In the genomic region with DNA sequence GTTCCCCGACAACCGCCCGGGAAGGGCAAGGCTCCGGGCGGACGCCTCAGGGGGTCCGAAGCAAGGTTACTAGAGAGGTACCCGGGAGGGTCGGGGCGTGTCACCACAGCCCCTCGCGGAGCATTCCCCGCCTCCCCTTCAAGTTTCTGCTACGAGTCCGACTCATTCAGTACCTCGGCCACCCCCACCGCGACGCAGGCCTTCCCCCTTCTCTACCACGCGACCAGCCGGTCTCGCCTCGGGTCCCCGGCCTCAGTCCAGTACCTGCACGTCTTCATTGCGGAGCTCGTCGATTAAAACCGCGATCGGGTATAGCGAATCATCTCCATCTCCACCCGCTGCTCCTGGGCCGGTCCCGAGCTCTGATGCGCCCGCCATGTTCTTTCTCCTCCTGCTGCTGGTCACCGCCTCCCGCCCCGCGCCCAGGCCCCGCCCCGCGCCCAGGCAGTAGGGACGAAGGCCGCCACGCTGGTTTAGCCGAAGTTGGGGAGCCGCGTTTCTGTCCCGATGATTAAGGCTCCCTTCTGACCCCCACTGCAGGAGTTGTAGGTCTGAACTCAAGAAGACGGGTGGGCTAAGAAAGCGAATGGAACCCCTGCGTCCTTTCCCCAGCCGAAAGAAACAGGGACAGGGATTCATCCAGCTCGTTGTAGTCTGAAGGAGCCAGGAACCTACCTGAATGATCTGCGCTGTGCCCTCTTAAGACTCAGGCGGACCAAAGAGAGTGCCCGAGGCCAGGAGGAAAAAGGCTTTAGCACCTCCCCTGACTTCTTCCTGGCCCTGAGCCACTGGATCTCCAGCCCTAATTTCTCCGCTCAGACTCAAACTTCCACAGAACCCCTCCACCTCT, we compare ENCODE assay signal across 8 cellular contexts. TPM values are rescaled to one million over a fixed set of nuclear protein-coding genes. Genes with fewer than 3 reads are reported as not detected.
A peak's percentile ranks its signal among the peaks of the same experiment; 100 is the strongest.
DNase-seq lines count a peak whose midpoint lies in the region; ATAC-seq and TF ChIP-seq lines count a peak whose summit lies in the region.

Gene PPP2R1B (minus strand): TSS at position 406 of the 850 bp plus-strand sequence. CDS start 28 bp downstream, at position 378.

- peak within 1 kb of the TSS; percentile 88 for H3K9ac ChIP-seq in muscle layer of colon (ENCODE audit: low read length)

- H3K27me3 ChIP-seq in PC-9 (ENCODE audit: insufficient read depth, low read depth) (no peaks in the 10 kb centered on the region), muscle layer of colon (ENCODE audit: control insufficient read depth in 1 of 2, insufficient read depth in 2 of 2, low read length in 2 of 2) (no peaks in the 10 kb centered on the region)

- H3K4me2 ChIP-seq in PC-9 = peak within 1 kb of the TSS; percentile 91

- H3K4me1 ChIP-seq in PC-9 (replicated peaks; ENCODE audit: insufficient read depth) = peaks cover 27% of the 10 kb centered on the region
- H3K4me1 ChIP-seq in muscle layer of colon (ENCODE audit: insufficient read depth, low read length) = peaks cover 21% of the 10 kb centered on the region

- H4K20me1 ChIP-seq in PC-9 (ENCODE audit: insufficient read depth) = 0 out of 2 replicates have a peak, but pooled peaks cover 8% of the 10 kb centered on the region

- H3K4me3 ChIP-seq in PC-9 (peak within 1 kb of the TSS; percentile 66), muscle layer of colon (ENCODE audit: low read depth in 1 of 2, low read length in 2 of 2) (peak within 1 kb of the TSS; percentile 76 to 89)

- peaks cover 38% of the 10 kb centered on the region for H3K79me2 ChIP-seq in PC-9 (ENCODE audit: low read depth)

- H3K4me1 Mint-ChIP-seq in activated T-cell treated with anti-CD3 and anti-CD28 coated beads, Interleukin-2, amount 50 U/mL, for 4 hours (ENCODE audit: low read depth) = peaks cover 33% of the 10 kb centered on the region

- H3K9me3 ChIP-seq in PC-9 (ENCODE audit: insufficient read depth, low read depth) (no peaks in the 10 kb centered on the region), muscle layer of colon (ENCODE audit: low read length) (no peaks in the 10 kb centered on the region)

- POLR2A ChIA-PET in PC-9 (lab: Charles Lee; ENCODE audit: unreplicated experiment) = interaction anchor here (0.5 to 0.6 kb wide), 2 partner anchors 52 to 169 kb away, joined by 5 to 14 read pairs; no protein-coding TSS in a partner anchor

- TF ChIP-seq CTCF in PC-9 (conservative IDR thresholded peaks at IDR 0.05) = no peak

- intact Hi-C loops in PC-9 (cut with micrococcal nuclease; ENCODE audit: unreplicated experiment) = no loop called here

- BruUV-seq in PC-9 (replicated peaks; lab: Mats Ljungman, UMichigan) = TSS peak; percentile 96

- no peaks in the 10 kb centered on the region for H3K27me3 Mint-ChIP-seq in activated T-cell treated with anti-CD3 and anti-CD28 coated beads, Interleukin-2, amount 50 U/mL, for 4 hours (ENCODE audit: low read depth)

- H2AFZ ChIP-seq in PC-9 = peak within 1 kb of the TSS; percentile 93

- no peaks in the 10 kb centered on the region for H3K9me3 Mint-ChIP-seq in activated T-cell treated with anti-CD3 and anti-CD28 coated beads, Interleukin-2, amount 50 U/mL, for 4 hours

- H3K36me3 Mint-ChIP-seq in activated T-cell treated with anti-CD3 and anti-CD28 coated beads, Interleukin-2, amount 50 U/mL, for 4 hours (ENCODE audit: insufficient read depth) = peaks cover 32% of the 10 kb centered on the region

- DNase-seq in DMS 273 treated with DMSO at 0.1 percent for 48 hours (lab: John Stamatoyannopoulos, UW) = peak; percentile 55
- DNase-seq in HuH-7 (ENCODE audit: low spot score) = peak; percentile 87
- DNase-seq in PC-9 = peak; percentile 76 to 85
- DNase-seq in activated T-cell treated with anti-CD3 and anti-CD28 coated beads, Interleukin-2, amount 50 U/mL, for 4 hours = peak; percentile 65
- peak; percentile 42 to 60 for DNase-seq in stimulated activated CD8-positive, alpha-beta memory T cell treated with anti-CD3 and anti-CD28 coated beads, Interleukin-7, amount 100 ng/mL, for 4 hours (ENCODE audit: low read depth in 2 of 2)

- peak within 1 kb of the TSS; percentile 99 for H3K4me3 Mint-ChIP-seq in activated T-cell treated with anti-CD3 and anti-CD28 coated beads, Interleukin-2, amount 50 U/mL, for 4 hours

- peaks cover 12% of the 10 kb centered on the region for H3F3A ChIP-seq in PC-9 (ENCODE audit: insufficient read depth, low read depth)

- ATAC-seq in GM21515 (IDR thresholded peaks at IDR 0.05; ENCODE audit: unreplicated experiment) (peak; percentile 90), esophagus mucosa (peak; percentile 94)
- ATAC-seq in activated T-cell treated with anti-CD3 and anti-CD28 coated beads, Interleukin-2, amount 50 U/mL, for 4 hours = peak; percentile 98

- H3K36me3 ChIP-seq in PC-9 (ENCODE audit: low read depth) = peaks cover 24% of the 10 kb centered on the region
- H3K36me3 ChIP-seq in muscle layer of colon (ENCODE audit: insufficient read depth, low read length) = peaks cover 12% of the 10 kb centered on the region

- CTCF ChIA-PET in PC-9 (lab: Charles Lee) = interaction anchor here (0.6 to 1.6 kb wide), 2 partner anchors 76 to 165 kb away, joined by 3 to 4 read pairs; no protein-coding TSS in a partner anchor

- H3K27ac ChIP-seq in PC-9 (peak within 1 kb of the TSS; percentile 83), muscle layer of colon (ENCODE audit: low read depth, low read length) (peak within 1 kb of the TSS; percentile 79)

- H3K9me2 ChIP-seq in PC-9 (ENCODE audit: insufficient read depth) = no peaks in the 10 kb centered on the region

RNA-seq across cellular contexts. Expression of gene PPP2R1B, which starts in this region (rescaled TPM):
- total RNA-seq in PC-9 (2021) (28.9 and 36.4 TPM in 2 replicates), esophagus mucosa (28.7 TPM)
- 10 to 100 TPM; 57.3 to 66.8 (median 59.0) TPM for total RNA-seq in activated T-cell treated with anti-CD3 and anti-CD28 coated beads, Interleukin-2, amount 50 U/mL, for 4 hours

Comparison
In these comparisons a context has a peak if more than half of its experiments do, and no peak if none do; other contexts are left out.
1. Peak in every context shown above with its lines: DNase-seq, ATAC-seq, H3K4me3 ChIP-seq and H3K27ac ChIP-seq.